Comparison of ENCODE assay signal across 10 cellular contexts in genomic region chr17:21689604-21690003, GRCh38. TPM values are rescaled to one million over a fixed set of nuclear protein-coding genes. Genes with fewer than 3 reads are reported as not detected.
A peak's percentile ranks its signal among the peaks of the same experiment; 100 is the strongest.
DNase-seq lines count a peak whose midpoint lies in the region; TF ChIP-seq lines count a peak whose summit lies in the region.
"Had no signal": no experiment of that assay in that cellular context is flagged by ENCODE, and none has a peak within 500 bp of the region (broad histone marks: within the 10 kb centered on the region; RNA-seq: fewer than 3 reads in every experiment).

No MANE protein-coding gene starts in this region.

- TF ChIP-seq CTCF in fibroblast of the aortic adventitia (IDR thresholded peaks at IDR 0.05; ENCODE audit: insufficient read depth, low read length) (no peak), GM13976 (IDR thresholded peaks at IDR 0.05; ENCODE audit: borderline replicate concordance, control extremely low read depth, extremely low read depth, insufficient read depth, missing control alignments) (no peak)

- H3K4me2 ChIP-seq in GM23248 (ENCODE audit: unreplicated experiment): no peak overlapping the region

- H4K20me1 ChIP-seq in GM23248 (ENCODE audit: insufficient read depth): no peaks in the 10 kb centered on the region

- H3K4me1 ChIP-seq in GM23248 (ENCODE audit: insufficient read depth) (no peaks in the 10 kb centered on the region), SJCRH30 (no peaks in the 10 kb centered on the region)

- H3K36me3 ChIP-seq in GM23248 (ENCODE audit: low read depth) (no peaks in the 10 kb centered on the region), SJCRH30 (no peaks in the 10 kb centered on the region)

- no peaks in the 10 kb centered on the region for H3F3A ChIP-seq in GM23248 (ENCODE audit: insufficient read depth)

- H3K4me3 ChIP-seq in GM23248 (no peak overlapping the region), SJCRH30 (no peak overlapping the region), fibroblast of the aortic adventitia (ENCODE audit: low read depth, low read length) (no peak overlapping the region)

- H2AFZ ChIP-seq in GM23248: no peak overlapping the region

- no peaks in the 10 kb centered on the region for H3K9me3 ChIP-seq in GM23248 (ENCODE audit: low read depth)
- peaks cover 3% of the 10 kb centered on the region for H3K9me3 ChIP-seq in SJCRH30 (replicated peaks)

- H3K9me2 ChIP-seq in GM23248 (ENCODE audit: insufficient read depth): no peaks in the 10 kb centered on the region

- H3K9ac ChIP-seq in GM23248: peak overlapping the region; percentile 37; the same call in 1 of the 2 replicates

- 8% methylated on average over 7 of the region's 7 CpGs for WGBS in GM23248 (ENCODE audit: low coverage in 1 of 2, low lambda C conversion rate in 2 of 2, missing lambda C conversion rate in 2 of 2), 2 experiments

- H3K27me3 ChIP-seq in GM23248 (replicated peaks; ENCODE audit: insufficient read depth): no peaks in the 10 kb centered on the region
- H3K27me3 ChIP-seq in SJCRH30: peaks cover 20% of the 10 kb centered on the region

- H3K79me2 ChIP-seq in GM23248 (ENCODE audit: insufficient read depth): no peaks in the 10 kb centered on the region

- in situ Hi-C loops in GM23248 (cut with MboI): no loop called here
- in situ Hi-C loops in GM13976 (cut with MboI; ENCODE audit: low sequenced_read_pairs, unreplicated experiment): no loop called here

- peak; percentile 99 for DNase-seq in GM23248
- DNase-seq in SJCRH30: peak; percentile 56 to 68
- DNase-seq in fibroblast of the aortic adventitia (ENCODE audit: low read depth): peak; percentile 93
- peak; percentile 85 for DNase-seq in stromal cell of bone marrow (ENCODE audit: low read depth)
- DNase-seq in GM13976 (ENCODE audit: low spot score): no peak
- no peak for DNase-seq in NOMO-1 treated with DMSO at 0.1 percent for 48 hours (lab: John Stamatoyannopoulos, UW; ENCODE audit: unreplicated experiment)
- DNase-seq in activated T-cell treated with anti-CD3 and anti-CD28 coated beads for 4 hours: no peak
- DNase-seq: central memory CD4-positive, alpha-beta T cell had no signal

- H3K27ac ChIP-seq in GM23248 (peak overlapping the region; percentile 48), SJCRH30 (no peak overlapping the region)

RNA-seq across cellular contexts. Expression of gene KCNJ18, which starts 2.7 kb away (rescaled TPM):
- total RNA-seq in GM23248 (2014; rRNA removed; shearing (Covaris generic)): not detected in 2 replicates
- not detected in 2 replicates for polyA plus RNA-seq in GM23248 (2016; fragmentation: Nextera tagmentation; extraction: Ambion mirVana)
- not detected in 2 replicates for total RNA-seq in SJCRH30 (2014; rRNA removed; shearing (Covaris generic))
- total RNA-seq in fibroblast of the aortic adventitia (ENCODE audit: low replicate concordance): not detected in 2 replicates
- total RNA-seq: activated CD8-positive, alpha-beta memory T cell treated with anti-CD3 and anti-CD28 coated beads for 36 hours had no signal
- polyA plus RNA-seq: IgD-negative memory B cell had no signal

Comparison
In these comparisons a context has a peak if more than half of its experiments do, and no peak if none do; other contexts are left out.
1. DNase-seq: peak in GM23248 (single experiment), SJCRH30 (2 of 2), fibroblast of the aortic adventitia (single experiment) and stromal cell of bone marrow (single experiment); none in GM13976 (single experiment), NOMO-1 treated with DMSO at 0.1 percent for 48 hours (single experiment) and activated T-cell treated with anti-CD3 and anti-CD28 coated beads for 4 hours (single experiment).